1 cellular context compared by ENCODE assay signal in the genomic region with DNA sequence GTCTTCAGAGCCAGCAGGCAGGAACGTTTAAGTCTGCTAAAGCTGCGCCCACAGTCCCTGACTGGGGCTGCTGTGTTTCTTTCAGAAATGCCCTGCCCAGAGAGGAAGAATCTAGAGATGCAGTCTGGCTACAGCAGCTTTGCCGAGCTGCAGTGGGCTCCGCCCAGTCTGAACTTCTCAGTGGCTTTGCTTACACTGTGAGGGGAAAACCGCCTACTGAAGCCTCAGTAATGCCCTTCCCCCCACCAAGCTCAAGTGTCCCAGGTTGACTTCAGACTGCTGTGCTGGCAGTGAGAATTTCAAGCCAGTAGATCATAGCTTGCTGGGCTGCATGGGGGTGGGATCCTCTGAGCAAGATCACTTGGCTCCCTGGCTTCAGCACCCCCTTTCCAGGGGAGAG.
TF ChIP-seq lines count a peak whose summit lies in the region.

No MANE protein-coding gene starts in this region.

TF ChIP-seq in HepG2, 621 proteins besides CTCF, POLR2A, EP300 and RAD21:
- TF ChIP-seq ZNF652 (CRISPR knock-in tag; IDR thresholded peaks at IDR 0.05; ENCODE audit: borderline replicate concordance, low read depth) = no peak
- TF ChIP-seq, protein P1, sequence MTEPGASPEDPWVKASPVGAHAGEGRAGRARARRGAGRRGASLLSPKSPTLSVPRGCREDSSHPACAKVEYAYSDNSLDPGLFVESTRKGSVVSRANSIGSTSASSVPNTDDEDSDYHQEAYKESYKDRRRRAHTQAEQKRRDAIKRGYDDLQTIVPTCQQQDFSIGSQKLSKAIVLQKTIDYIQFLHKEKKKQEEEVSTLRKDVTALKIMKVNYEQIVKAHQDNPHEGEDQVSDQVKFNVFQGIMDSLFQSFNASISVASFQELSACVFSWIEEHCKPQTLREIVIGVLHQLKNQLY (CRISPR knock-in tag; IDR thresholded peaks at IDR 0.05) = no peak
- TF ChIP-seq, protein P2, sequence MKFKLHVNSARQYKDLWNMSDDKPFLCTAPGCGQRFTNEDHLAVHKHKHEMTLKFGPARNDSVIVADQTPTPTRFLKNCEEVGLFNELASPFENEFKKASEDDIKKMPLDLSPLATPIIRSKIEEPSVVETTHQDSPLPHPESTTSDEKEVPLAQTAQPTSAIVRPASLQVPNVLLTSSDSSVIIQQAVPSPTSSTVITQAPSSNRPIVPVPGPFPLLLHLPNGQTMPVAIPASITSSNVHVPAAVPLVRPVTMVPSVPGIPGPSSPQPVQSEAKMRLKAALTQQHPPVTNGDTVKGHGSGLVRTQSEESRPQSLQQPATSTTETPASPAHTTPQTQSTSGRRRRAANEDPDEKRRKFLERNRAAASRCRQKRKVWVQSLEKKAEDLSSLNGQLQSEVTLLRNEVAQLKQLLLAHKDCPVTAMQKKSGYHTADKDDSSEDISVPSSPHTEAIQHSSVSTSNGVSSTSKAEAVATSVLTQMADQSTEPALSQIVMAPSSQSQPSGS (CRISPR knock-in tag; IDR thresholded peaks at IDR 0.05) = no peak
- TF ChIP-seq CBX1 (IDR thresholded peaks at IDR 0.05; ENCODE audit: low read depth) = no peak
- TF ChIP-seq ARID2 (CRISPR knock-in tag; IDR thresholded peaks at IDR 0.05; ENCODE audit: borderline replicate concordance) = no peak
- TF ChIP-seq, protein P3, sequence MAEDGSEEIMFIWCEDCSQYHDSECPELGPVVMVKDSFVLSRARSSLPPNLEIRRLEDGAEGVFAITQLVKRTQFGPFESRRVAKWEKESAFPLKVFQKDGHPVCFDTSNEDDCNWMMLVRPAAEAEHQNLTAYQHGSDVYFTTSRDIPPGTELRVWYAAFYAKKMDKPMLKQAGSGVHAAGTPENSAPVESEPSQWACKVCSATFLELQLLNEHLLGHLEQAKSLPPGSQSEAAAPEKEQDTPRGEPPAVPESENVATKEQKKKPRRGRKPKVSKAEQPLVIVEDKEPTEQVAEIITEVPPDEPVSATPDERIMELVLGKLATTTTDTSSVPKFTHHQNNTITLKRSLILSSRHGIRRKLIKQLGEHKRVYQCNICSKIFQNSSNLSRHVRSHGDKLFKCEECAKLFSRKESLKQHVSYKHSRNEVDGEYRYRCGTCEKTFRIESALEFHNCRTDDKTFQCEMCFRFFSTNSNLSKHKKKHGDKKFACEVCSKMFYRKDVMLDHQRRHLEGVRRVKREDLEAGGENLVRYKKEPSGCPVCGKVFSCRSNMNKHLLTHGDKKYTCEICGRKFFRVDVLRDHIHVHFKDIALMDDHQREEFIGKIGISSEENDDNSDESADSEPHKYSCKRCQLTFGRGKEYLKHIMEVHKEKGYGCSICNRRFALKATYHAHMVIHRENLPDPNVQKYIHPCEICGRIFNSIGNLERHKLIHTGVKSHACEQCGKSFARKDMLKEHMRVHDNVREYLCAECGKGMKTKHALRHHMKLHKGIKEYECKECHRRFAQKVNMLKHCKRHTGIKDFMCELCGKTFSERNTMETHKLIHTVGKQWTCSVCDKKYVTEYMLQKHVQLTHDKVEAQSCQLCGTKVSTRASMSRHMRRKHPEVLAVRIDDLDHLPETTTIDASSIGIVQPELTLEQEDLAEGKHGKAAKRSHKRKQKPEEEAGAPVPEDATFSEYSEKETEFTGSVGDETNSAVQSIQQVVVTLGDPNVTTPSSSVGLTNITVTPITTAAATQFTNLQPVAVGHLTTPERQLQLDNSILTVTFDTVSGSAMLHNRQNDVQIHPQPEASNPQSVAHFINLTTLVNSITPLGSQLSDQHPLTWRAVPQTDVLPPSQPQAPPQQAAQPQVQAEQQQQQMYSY (CRISPR knock-in tag; IDR thresholded peaks at IDR 0.05) = no peak
- no peak for TF ChIP-seq AKAP8 (CRISPR knock-in tag; IDR thresholded peaks at IDR 0.05)
- TF ChIP-seq, protein P4, sequence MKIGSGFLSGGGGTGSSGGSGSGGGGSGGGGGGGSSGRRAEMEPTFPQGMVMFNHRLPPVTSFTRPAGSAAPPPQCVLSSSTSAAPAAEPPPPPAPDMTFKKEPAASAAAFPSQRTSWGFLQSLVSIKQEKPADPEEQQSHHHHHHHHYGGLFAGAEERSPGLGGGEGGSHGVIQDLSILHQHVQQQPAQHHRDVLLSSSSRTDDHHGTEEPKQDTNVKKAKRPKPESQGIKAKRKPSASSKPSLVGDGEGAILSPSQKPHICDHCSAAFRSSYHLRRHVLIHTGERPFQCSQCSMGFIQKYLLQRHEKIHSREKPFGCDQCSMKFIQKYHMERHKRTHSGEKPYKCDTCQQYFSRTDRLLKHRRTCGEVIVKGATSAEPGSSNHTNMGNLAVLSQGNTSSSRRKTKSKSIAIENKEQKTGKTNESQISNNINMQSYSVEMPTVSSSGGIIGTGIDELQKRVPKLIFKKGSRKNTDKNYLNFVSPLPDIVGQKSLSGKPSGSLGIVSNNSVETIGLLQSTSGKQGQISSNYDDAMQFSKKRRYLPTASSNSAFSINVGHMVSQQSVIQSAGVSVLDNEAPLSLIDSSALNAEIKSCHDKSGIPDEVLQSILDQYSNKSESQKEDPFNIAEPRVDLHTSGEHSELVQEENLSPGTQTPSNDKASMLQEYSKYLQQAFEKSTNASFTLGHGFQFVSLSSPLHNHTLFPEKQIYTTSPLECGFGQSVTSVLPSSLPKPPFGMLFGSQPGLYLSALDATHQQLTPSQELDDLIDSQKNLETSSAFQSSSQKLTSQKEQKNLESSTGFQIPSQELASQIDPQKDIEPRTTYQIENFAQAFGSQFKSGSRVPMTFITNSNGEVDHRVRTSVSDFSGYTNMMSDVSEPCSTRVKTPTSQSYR (CRISPR knock-in tag; IDR thresholded peaks at IDR 0.05; ENCODE audit: borderline replicate concordance) = peak; percentile 29; the same call in 1 of the 2 replicates
